26 cellular contexts compared by ENCODE assay signal in genomic region chr19:16303755-16304154, GRCh38. TPM values are rescaled to one million over a fixed set of nuclear protein-coding genes. Genes with fewer than 3 reads are reported as not detected.
A peak's percentile ranks its signal among the peaks of the same experiment; 100 is the strongest.
DNase-seq lines count a peak whose midpoint lies in the region; ATAC-seq and TF ChIP-seq lines count a peak whose summit lies in the region.
"Had no signal": no experiment of that assay in that cellular context is flagged by ENCODE, and none has a peak within 500 bp of the region (broad histone marks: within the 10 kb centered on the region; RNA-seq: fewer than 3 reads in every experiment).

No MANE protein-coding gene starts in this region.

- no peak for TF ChIP-seq EP300 in gastroesophageal sphincter (IDR thresholded peaks at IDR 0.05)

- H3K18ac ChIP-seq in H9 (ENCODE audit: insufficient read length, low read depth, low read length): no peak overlapping the region

- no peak overlapping the region for H4K8ac ChIP-seq in H9 (replicated peaks; ENCODE audit: insufficient read length, low read depth, low read length)

- peak overlapping the region; percentile 38 for H3K27ac Mint-ChIP-seq in neural progenitor cell
- no peak overlapping the region for H3K27ac Mint-ChIP-seq in H9
- H3K27ac Mint-ChIP-seq: activated CD4-positive, alpha-beta T cell treated with anti-CD3 and anti-CD28 coated beads, Interleukin-2, amount 10 ng/mL, durations not matched to agents 7 days and 5 days; activated naive CD4-positive, alpha-beta T cell treated with anti-CD3 and anti-CD28 coated beads, Interleukin-2, amount 10 ng/mL, durations not matched to agents 7 days and 5 days; activated T-helper 1 cell treated with anti-CD3 and anti-CD28 coated beads, Interleukin-12 subunit alpha, Interleukin-12 subunit beta, Interleukin-2, Interleukin-4 antibody, amounts not matched to agents 30 ng/mL and 10 ng/mL and 1 ng/mL, durations not matched to agents 14 hours and 24 hours and 36 hours; B cell; dendritic cell treated with granulocyte-macrophage colony-stimulating factor and Interleukin-4, amounts not matched to agents 40 ng/mL and 50 ng/mL, for 4 days; natural killer cell had no signal

- TF ChIP-seq POLR2A in heart left ventricle (IDR thresholded peaks at IDR 0.05) (no peak), gastroesophageal sphincter (IDR thresholded peaks at IDR 0.05) (no peak)

- H3K27ac ChIP-seq in heart left ventricle: no peak overlapping the region
- no peak overlapping the region for H3K27ac ChIP-seq in left ventricle myocardium inferior (replicated peaks)
- H3K27ac ChIP-seq in gastroesophageal sphincter: no peak overlapping the region
- H3K27ac ChIP-seq in neural progenitor cell: no peak overlapping the region
- no peak overlapping the region for H3K27ac ChIP-seq in H9 (ENCODE audit: insufficient read length, low read depth, low read length)
- H3K27ac ChIP-seq: pancreas, Peyer's patch, upper lobe of left lung had no signal

- H3K79me2 ChIP-seq in neural progenitor cell (ENCODE audit: low read depth): no peaks in the 10 kb centered on the region
- H3K79me2 ChIP-seq in H9 (ENCODE audit: insufficient read depth, low read length): no peaks in the 10 kb centered on the region

- H3T11ph ChIP-seq in H9 (ENCODE audit: low read length): no peak overlapping the region

- peak in 1 of 5 donors; percentile 70 for DNase-seq in heart left ventricle
- DNase-seq in left ventricle myocardium inferior: no peak
- no peak for DNase-seq in neural progenitor cell (ENCODE audit: low spot score)
- no peak for DNase-seq in H9
- DNase-seq in mucosa of descending colon: no peak
- no peak for DNase-seq in HUDEP-2 (lab: John Stamatoyannopoulos, UW; ENCODE audit: unreplicated experiment in 76 of 76)
- no peak for DNase-seq in activated CD4-positive, alpha-beta T cell treated with anti-CD3 and anti-CD28 coated beads, Interleukin-2, amount 50 U/mL, for 48 hours
- DNase-seq: activated CD4-positive, alpha-beta T cell treated with anti-CD3 and anti-CD28 coated beads, Interleukin-2, amount 10 ng/mL, durations not matched to agents 7 days and 5 days; activated naive CD4-positive, alpha-beta T cell treated with anti-CD3 and anti-CD28 coated beads, Interleukin-2, amount 10 ng/mL, durations not matched to agents 7 days and 5 days; anterior cingulate cortex; caudate nucleus; GDM1; kidney glomerular epithelial cell; natural killer cell; NCI-H1105 treated with DMSO at 0.1 percent for 48 hours; NCI-H2081 treated with DMSO at 0.1 percent for 48 hours; NCI-H446 treated with DMSO at 0.1 percent for 48 hours; pancreas; Peyer's patch; T-helper 2 cell; upper lobe of left lung had no signal

- no peak overlapping the region for H2BK20ac ChIP-seq in H9 (ENCODE audit: low read depth, low read length, poor library complexity, severe bottlenecking)

- H2BK120ac ChIP-seq in H9 (ENCODE audit: low read depth, low read length, poor library complexity, severe bottlenecking): no peak overlapping the region

- TF ChIP-seq CTCF in heart left ventricle (IDR thresholded peaks at IDR 0.05) (no peak), left ventricle myocardium inferior (IDR thresholded peaks at IDR 0.05; ENCODE audit: borderline replicate concordance) (no peak), gastroesophageal sphincter (IDR thresholded peaks at IDR 0.05) (no peak), neural progenitor cell (IDR thresholded peaks at IDR 0.05) (no peak), H9 (conservative IDR thresholded peaks at IDR 0.05) (no peak), mucosa of descending colon (IDR thresholded peaks at IDR 0.05) (no peak)

- WGBS in heart left ventricle, 4 donors: 61 to 69% (median 69%) methylated on average over 3 of the region's 3 CpGs
- WGBS in gastroesophageal sphincter (ENCODE audit: low coverage in 1 of 2), 2 donors: 20% methylated on average over 2 of the region's 3 CpGs; no CpG with 5 or more reads in 1 of the 2 donors
- WGBS in H9 (ENCODE audit: extremely low coverage, insufficient read length, low lambda C conversion rate): no CpG with 5 or more reads among the region's 3 CpGs

- peaks cover 6% of the 10 kb centered on the region for H3K27me3 Mint-ChIP-seq in neural progenitor cell (ENCODE audit: insufficient read depth, low read depth)
- H3K27me3 Mint-ChIP-seq in H9 (ENCODE audit: low read depth): peaks cover 1% of the 10 kb centered on the region
- H3K27me3 Mint-ChIP-seq: activated CD4-positive, alpha-beta T cell treated with anti-CD3 and anti-CD28 coated beads, Interleukin-2, amount 10 ng/mL, durations not matched to agents 7 days and 5 days; B cell had no signal

- H3K4me3 Mint-ChIP-seq in neural progenitor cell: no peak overlapping the region
- H3K4me3 Mint-ChIP-seq in H9: no peak overlapping the region
- H3K4me3 Mint-ChIP-seq: activated CD4-positive, alpha-beta T cell treated with anti-CD3 and anti-CD28 coated beads, Interleukin-2, amount 10 ng/mL, durations not matched to agents 7 days and 5 days; activated naive CD4-positive, alpha-beta T cell treated with anti-CD3 and anti-CD28 coated beads, Interleukin-2, amount 10 ng/mL, durations not matched to agents 7 days and 5 days; activated T-helper 1 cell treated with anti-CD3 and anti-CD28 coated beads, Interleukin-12 subunit alpha, Interleukin-12 subunit beta, Interleukin-2, Interleukin-4 antibody, amounts not matched to agents 30 ng/mL and 10 ng/mL and 1 ng/mL, durations not matched to agents 14 hours and 24 hours and 36 hours; B cell; dendritic cell treated with granulocyte-macrophage colony-stimulating factor and Interleukin-4, amounts not matched to agents 40 ng/mL and 50 ng/mL, for 4 days; natural killer cell had no signal

- no peak overlapping the region for H4K91ac ChIP-seq in H9 (ENCODE audit: insufficient read length, low read depth, low read length)

- H3K9ac ChIP-seq in neural progenitor cell (no peak overlapping the region), H9 (ENCODE audit: extremely low read depth, insufficient read length, low read length) (no peak overlapping the region)

- H2AFZ ChIP-seq in neural progenitor cell (replicated peaks) (no peak overlapping the region), H9 (ENCODE audit: low read length) (no peak overlapping the region)

- H3K4ac ChIP-seq in H9 (ENCODE audit: low read depth, low read length): no peak overlapping the region

- H3K9me3 ChIP-seq in heart left ventricle: no peaks in the 10 kb centered on the region
- no peaks in the 10 kb centered on the region for H3K9me3 ChIP-seq in left ventricle myocardium inferior (replicated peaks)
- no peaks in the 10 kb centered on the region for H3K9me3 ChIP-seq in gastroesophageal sphincter
- no peaks in the 10 kb centered on the region for H3K9me3 ChIP-seq in neural progenitor cell (ENCODE audit: low read depth)
- H3K9me3 ChIP-seq in H9 (ENCODE audit: control insufficient read depth, low read depth, low read length): no peaks in the 10 kb centered on the region
- no peaks in the 10 kb centered on the region for H3K9me3 ChIP-seq in mucosa of descending colon
- H3K9me3 ChIP-seq: pancreas, Peyer's patch, upper lobe of left lung had no signal

- no peak overlapping the region for H3K23ac ChIP-seq in H9 (ENCODE audit: insufficient read length, low read depth, low read length)

- H2BK12ac ChIP-seq in H9 (ENCODE audit: insufficient read length, low read depth, low read length): no peak overlapping the region

- H3F3A ChIP-seq in neural progenitor cell (ENCODE audit: low read depth): no peaks in the 10 kb centered on the region

- H3K27me3 ChIP-seq in heart left ventricle (no peaks in the 10 kb centered on the region), left ventricle myocardium inferior (ENCODE audit: low read depth) (no peaks in the 10 kb centered on the region), gastroesophageal sphincter (no peaks in the 10 kb centered on the region), neural progenitor cell (no peaks in the 10 kb centered on the region), H9 (ENCODE audit: insufficient read depth, low read length) (no peaks in the 10 kb centered on the region)
- H3K27me3 ChIP-seq: pancreas, Peyer's patch, upper lobe of left lung had no signal

- H4K20me1 ChIP-seq in neural progenitor cell (ENCODE audit: low read depth) (no peaks in the 10 kb centered on the region), H9 (ENCODE audit: control insufficient read depth, insufficient read depth, insufficient read length) (no peaks in the 10 kb centered on the region)

- no peak overlapping the region for H2BK5ac ChIP-seq in H9 (ENCODE audit: insufficient read length, low read length)

- no peaks in the 10 kb centered on the region for H3K9me3 Mint-ChIP-seq in neural progenitor cell
- H3K9me3 Mint-ChIP-seq in H9: no peaks in the 10 kb centered on the region; a peak in 1 of 5 replicates
- H3K9me3 Mint-ChIP-seq: activated CD4-positive, alpha-beta T cell treated with anti-CD3 and anti-CD28 coated beads, Interleukin-2, amount 10 ng/mL, durations not matched to agents 7 days and 5 days; activated naive CD4-positive, alpha-beta T cell treated with anti-CD3 and anti-CD28 coated beads, Interleukin-2, amount 10 ng/mL, durations not matched to agents 7 days and 5 days; activated T-helper 1 cell treated with anti-CD3 and anti-CD28 coated beads, Interleukin-12 subunit alpha, Interleukin-12 subunit beta, Interleukin-2, Interleukin-4 antibody, amounts not matched to agents 30 ng/mL and 10 ng/mL and 1 ng/mL, durations not matched to agents 14 hours and 24 hours and 36 hours; dendritic cell treated with granulocyte-macrophage colony-stimulating factor and Interleukin-4, amounts not matched to agents 40 ng/mL and 50 ng/mL, for 4 days; IgD-negative memory B cell; natural killer cell had no signal

- H3K36me3 ChIP-seq in heart left ventricle (no peaks in the 10 kb centered on the region), left ventricle myocardium inferior (no peaks in the 10 kb centered on the region), gastroesophageal sphincter (no peaks in the 10 kb centered on the region), neural progenitor cell (no peaks in the 10 kb centered on the region), mucosa of descending colon (ENCODE audit: low read depth) (no peaks in the 10 kb centered on the region)
- H3K36me3 ChIP-seq: pancreas, Peyer's patch, upper lobe of left lung had no signal

- no peak overlapping the region for H3K56ac ChIP-seq in H9 (ENCODE audit: insufficient read length, low read depth, low read length)

- no peak overlapping the region for H4K5ac ChIP-seq in H9 (ENCODE audit: insufficient read length, low read depth, low read length)

- H3K4me2 ChIP-seq in neural progenitor cell: no peak overlapping the region
- H3K4me2 ChIP-seq in H9 (ENCODE audit: insufficient read depth, insufficient read length, low read length): no peak overlapping the region

- no peak overlapping the region for H3K4me3 ChIP-seq in heart left ventricle
- H3K4me3 ChIP-seq in left ventricle myocardium inferior: no peak overlapping the region
- no peak overlapping the region for H3K4me3 ChIP-seq in gastroesophageal sphincter
- H3K4me3 ChIP-seq in neural progenitor cell: no peak overlapping the region
- no peak overlapping the region for H3K4me3 ChIP-seq in mucosa of descending colon
- H3K4me3 ChIP-seq: pancreas, Peyer's patch, upper lobe of left lung had no signal

- no peak overlapping the region for H3K14ac ChIP-seq in H9 (ENCODE audit: insufficient read depth, low read length)

- no peak overlapping the region for H2AK5ac ChIP-seq in H9 (ENCODE audit: insufficient read length, low read length)

- H3K4me1 Mint-ChIP-seq in neural progenitor cell (no peaks in the 10 kb centered on the region), H9 (peaks cover 0 to 9% of the 10 kb centered on the region in 2 experiments; a peak in 2 of 4 replicates)
- H3K4me1 Mint-ChIP-seq: activated CD4-positive, alpha-beta T cell treated with anti-CD3 and anti-CD28 coated beads, Interleukin-2, amount 10 ng/mL, durations not matched to agents 7 days and 5 days; activated naive CD4-positive, alpha-beta T cell treated with anti-CD3 and anti-CD28 coated beads, Interleukin-2, amount 10 ng/mL, durations not matched to agents 7 days and 5 days; natural killer cell had no signal

- no peaks in the 10 kb centered on the region for H3K36me3 Mint-ChIP-seq in neural progenitor cell
- H3K36me3 Mint-ChIP-seq in H9 (ENCODE audit: insufficient read depth in 1 of 3, low read depth in 3 of 3): no peaks in the 10 kb centered on the region
- H3K36me3 Mint-ChIP-seq: activated naive CD4-positive, alpha-beta T cell treated with anti-CD3 and anti-CD28 coated beads, Interleukin-2, amount 10 ng/mL, durations not matched to agents 7 days and 5 days; IgD-negative memory B cell; natural killer cell had no signal

- no peaks in the 10 kb centered on the region for H3K23me2 ChIP-seq in H9 (ENCODE audit: insufficient read length, low read depth, low read length, poor library complexity, severe bottlenecking)

- no peaks in the 10 kb centered on the region for H3K79me1 ChIP-seq in H9 (ENCODE audit: insufficient read depth, low read depth, low read length, poor library complexity, severe bottlenecking)

- intact Hi-C loops in heart left ventricle (cut with DNase I): no loop called here
- intact Hi-C loops in left ventricle myocardium inferior (cut with micrococcal nuclease): no loop called here
- intact Hi-C loops in mucosa of descending colon (cut with DNase I, micrococcal nuclease): no loop called here

- no peak overlapping the region for H2BK15ac ChIP-seq in H9 (ENCODE audit: low read depth, low read length)

- ATAC-seq in heart left ventricle: peak in 3 of 4 donors; percentile 28 to 71 (median 62)
- ATAC-seq in gastroesophageal sphincter: peak; percentile 46
- no peak for ATAC-seq in mucosa of descending colon
- ATAC-seq: natural killer cell had no signal

- H3K4me1 ChIP-seq in heart left ventricle (peaks cover 0 to 17% (median 0%) of the 10 kb centered on the region in 12 donors), left ventricle myocardium inferior (no peaks in the 10 kb centered on the region), gastroesophageal sphincter (peaks cover 0 to 12% (median 7%) of the 10 kb centered on the region in 3 donors), neural progenitor cell (no peaks in the 10 kb centered on the region), H9 (ENCODE audit: insufficient read depth, low read length) (no peaks in the 10 kb centered on the region), mucosa of descending colon (ENCODE audit: low read depth) (no peaks in the 10 kb centered on the region)
- H3K4me1 ChIP-seq: pancreas, Peyer's patch had no signal

RNA-seq across cellular contexts. Expression of gene KLF2, which starts 20.9 kb away (rescaled TPM):
- total RNA-seq in heart left ventricle (10 to 100 TPM; 28.0 to 87.2 (median 45.0) TPM), left ventricle myocardium inferior (65.2 TPM), gastroesophageal sphincter (10 to 100 TPM; 29.4 to 40.0 (median 34.9) TPM), neural progenitor cell (ENCODE audit: low replicate concordance) (not detected in 2 replicates), H9 (2021) (0.24 and 0.33 TPM in 2 replicates), mucosa of descending colon (10 to 100 TPM in 2 of 3 donors, 1 to 10 TPM in 1; 8.1 to 29.5 (median 23.4) TPM)
- 10 to 100 TPM; 14.4 to 24.2 TPM for polyA plus RNA-seq in heart left ventricle
